In genomic region chr1:190119683-190120082, GRCh38 we compare ENCODE assay signal across 22 cellular contexts.
"Had no signal": no experiment of that assay in that cellular context is flagged by ENCODE, and none has a peak within 500 bp of the region (broad histone marks: within the 10 kb centered on the region; RNA-seq: fewer than 3 reads in every experiment).

No MANE protein-coding gene starts in this region.

- H3K27ac Mint-ChIP-seq: activated B cell treated with CpG ODN at 0.5 μM for 24 hours; activated CD4-positive, alpha-beta memory T cell treated with anti-CD3 and anti-CD28 coated beads, Interleukin-2, amount 10 ng/mL, durations not matched to agents 7 days and 5 days; nephron progenitor cell; stimulated activated memory B cell treated with anti-CD40 and anti-IgM and Interleukin-4, amounts not matched to agents 10 μg/mL and 1 μg/mL and 100 μg/mL, for 72 hours had no signal

- H3K36me3 Mint-ChIP-seq: stimulated activated memory B cell treated with anti-CD40 and anti-IgM and Interleukin-4, amounts not matched to agents 10 μg/mL and 1 μg/mL and 100 μg/mL, for 72 hours had no signal

- ATAC-seq: foreskin keratinocyte; left lung; stimulated activated memory B cell treated with anti-CD40 and anti-IgM and Interleukin-4, amounts not matched to agents 10 μg/mL and 1 μg/mL and 100 μg/mL, for 72 hours; upper lobe of right lung had no signal

- H3K4me3 Mint-ChIP-seq: activated B cell treated with CpG ODN at 0.5 μM for 24 hours; activated CD4-positive, alpha-beta memory T cell treated with anti-CD3 and anti-CD28 coated beads, Interleukin-2, amount 10 ng/mL, durations not matched to agents 7 days and 5 days; nephron progenitor cell; stimulated activated memory B cell treated with anti-CD40 and anti-IgM and Interleukin-4, amounts not matched to agents 10 μg/mL and 1 μg/mL and 100 μg/mL, for 72 hours had no signal

- H3K4me3 ChIP-seq: left lung, sigmoid colon, spleen, upper lobe of right lung had no signal

- H3K27me3 Mint-ChIP-seq: activated B cell treated with CpG ODN at 0.5 μM for 24 hours; activated CD4-positive, alpha-beta memory T cell treated with anti-CD3 and anti-CD28 coated beads, Interleukin-2, amount 10 ng/mL, durations not matched to agents 7 days and 5 days; stimulated activated memory B cell treated with anti-CD40 and anti-IgM and Interleukin-4, amounts not matched to agents 10 μg/mL and 1 μg/mL and 100 μg/mL, for 72 hours had no signal

- H3K9me3 Mint-ChIP-seq: activated CD4-positive, alpha-beta memory T cell treated with anti-CD3 and anti-CD28 coated beads, Interleukin-2, amount 10 ng/mL, durations not matched to agents 7 days and 5 days; nephron progenitor cell; stimulated activated memory B cell treated with anti-CD40 and anti-IgM and Interleukin-4, amounts not matched to agents 10 μg/mL and 1 μg/mL and 100 μg/mL, for 72 hours had no signal

- H3K27me3 ChIP-seq: brain microvascular endothelial cell, foreskin keratinocyte, left lung, sigmoid colon, spleen, upper lobe of right lung had no signal

- DNase-seq: activated B cell treated with CpG ODN at 0.5 μM for 24 hours; activated CD4-positive, alpha-beta memory T cell treated with anti-CD3 and anti-CD28 coated beads, Interleukin-2, amount 10 ng/mL, durations not matched to agents 7 days and 5 days; activated CD4-positive, alpha-beta T cell treated with anti-CD3 and anti-CD28 coated beads for 48 hours; activated effector memory CD4-positive, alpha-beta T cell treated with anti-CD3 and anti-CD28 coated beads, Interleukin-2, amount 50 U/mL, for 16 hours; activated naive CD4-positive, alpha-beta T cell treated with anti-CD3 and anti-CD28 coated beads, Interleukin-2, amount 50 U/mL, for 16 hours; activated T-cell treated with anti-CD3 and anti-CD28 coated beads, Interleukin-2, amount 50 U/mL, for 48 hours; aorta; brain microvascular endothelial cell; central memory CD4-positive, alpha-beta T cell; foreskin keratinocyte; hippocampal formation; kidney; left lung; midbrain; nephron progenitor cell; occipital lobe; posterior cingulate gyrus; sigmoid colon; spleen; stimulated activated CD4-positive, alpha-beta T cell treated with anti-CD3 and anti-CD28 coated beads, Interleukin-4, amount 100 ng/mL, for 4 hours; upper lobe of right lung had no signal

- H3K4me1 Mint-ChIP-seq: activated B cell treated with CpG ODN at 0.5 μM for 24 hours; activated CD4-positive, alpha-beta memory T cell treated with anti-CD3 and anti-CD28 coated beads, Interleukin-2, amount 10 ng/mL, durations not matched to agents 7 days and 5 days; nephron progenitor cell; stimulated activated memory B cell treated with anti-CD40 and anti-IgM and Interleukin-4, amounts not matched to agents 10 μg/mL and 1 μg/mL and 100 μg/mL, for 72 hours had no signal

- H3K9me3 ChIP-seq: left lung, sigmoid colon, spleen, upper lobe of right lung had no signal

- H3K36me3 ChIP-seq: brain microvascular endothelial cell, left lung, sigmoid colon, spleen, upper lobe of right lung had no signal

- H3K4me1 ChIP-seq: foreskin keratinocyte, left lung, sigmoid colon, spleen, upper lobe of right lung had no signal
